8 cellular contexts compared by ENCODE assay signal in the genomic region with DNA sequence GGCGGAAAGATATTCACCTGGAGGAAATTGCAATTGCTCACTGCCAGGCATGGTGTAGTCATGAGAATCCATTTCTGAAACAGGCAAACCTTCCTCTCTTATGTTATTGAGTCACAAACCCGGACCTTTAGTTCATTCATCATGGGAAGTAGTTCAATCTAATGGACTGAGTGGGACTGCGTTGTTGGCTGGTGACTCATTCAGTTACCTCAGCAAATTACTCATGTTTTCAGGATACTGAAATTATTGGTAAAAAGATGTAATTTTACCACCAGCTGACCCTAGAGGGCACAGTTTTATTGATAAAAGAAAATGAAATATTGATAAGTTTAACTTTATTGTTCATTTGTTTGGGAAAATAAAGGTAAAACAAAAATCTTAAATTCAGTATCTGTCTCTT.
A peak's percentile ranks its signal among the peaks of the same experiment; 100 is the strongest.
DNase-seq lines count a peak whose midpoint lies in the region; ATAC-seq and TF ChIP-seq lines count a peak whose summit lies in the region.

No MANE protein-coding gene starts in this region.

- H3K27me3 ChIP-seq in MG63 = no peaks in the 10 kb centered on the region
- no peaks in the 10 kb centered on the region for H3K27me3 ChIP-seq in foreskin keratinocyte
- H3K27me3 ChIP-seq in suprapubic skin = no peaks in the 10 kb centered on the region

- TF ChIP-seq EP300 in suprapubic skin (IDR thresholded peaks at IDR 0.05) = no peak

- H3K9me3 ChIP-seq in MG63 (no peaks in the 10 kb centered on the region), suprapubic skin (no peaks in the 10 kb centered on the region)

- WGBS in suprapubic skin = 42% methylated on average over 3 of the region's 3 CpGs

- peaks cover 10% of the 10 kb centered on the region for H3K4me1 ChIP-seq in foreskin keratinocyte
- H3K4me1 ChIP-seq in suprapubic skin = no peaks in the 10 kb centered on the region

- peak overlapping the region; percentile 31 for H3K27ac ChIP-seq in foreskin keratinocyte
- no peak overlapping the region for H3K27ac ChIP-seq in suprapubic skin

- TF ChIP-seq POLR2A in suprapubic skin (IDR thresholded peaks at IDR 0.05) = no peak

- no peak overlapping the region for H3K4me3 ChIP-seq in MG63
- H3K4me3 ChIP-seq in suprapubic skin = no peak overlapping the region

- ATAC-seq in GM21423 (IDR thresholded peaks at IDR 0.05; ENCODE audit: unreplicated experiment) = peak; percentile 75
- ATAC-seq in foreskin keratinocyte = peak; percentile 98

- H3K36me3 ChIP-seq in MG63 = no peaks in the 10 kb centered on the region
- H3K36me3 ChIP-seq in suprapubic skin = no peaks in the 10 kb centered on the region

- peak; percentile 42 for DNase-seq in COLO829 (ENCODE audit: low spot score)
- peak; percentile 54 for DNase-seq in MG63
- peak; percentile 88 to 95 for DNase-seq in foreskin keratinocyte
- DNase-seq in SIG-M5 (lab: John Stamatoyannopoulos, UW) = no peak
- DNase-seq in NCI-H2196 treated with DMSO at 0.1 percent for 48 hours (lab: John Stamatoyannopoulos, UW; ENCODE audit: unreplicated experiment) = no peak
- no peak for DNase-seq in suprapubic skin (ENCODE audit: low spot score in 2 of 2)
- no peak for DNase-seq in activated CD4-positive, alpha-beta T cell treated with anti-CD3 and anti-CD28 coated beads, Interleukin-2, amount 50 U/mL, for 4 hours

- peak; percentile 61 for TF ChIP-seq CTCF in foreskin keratinocyte (conservative IDR thresholded peaks at IDR 0.05)
- no peak for TF ChIP-seq CTCF in suprapubic skin (IDR thresholded peaks at IDR 0.05)

Comparison
In these comparisons a context has a peak if more than half of its experiments do, and no peak if none do; other contexts are left out.
1. DNase-seq: peak in COLO829 (single experiment), MG63 (single experiment) and foreskin keratinocyte (2 of 2); none in SIG-M5 (single experiment), NCI-H2196 treated with DMSO at 0.1 percent for 48 hours (single experiment), suprapubic skin (0 of 2) and activated CD4-positive, alpha-beta T cell treated with anti-CD3 and anti-CD28 coated beads, Interleukin-2, amount 50 U/mL, for 4 hours (0 of 2).